17 cellular contexts compared by ENCODE assay signal in the genomic region with DNA sequence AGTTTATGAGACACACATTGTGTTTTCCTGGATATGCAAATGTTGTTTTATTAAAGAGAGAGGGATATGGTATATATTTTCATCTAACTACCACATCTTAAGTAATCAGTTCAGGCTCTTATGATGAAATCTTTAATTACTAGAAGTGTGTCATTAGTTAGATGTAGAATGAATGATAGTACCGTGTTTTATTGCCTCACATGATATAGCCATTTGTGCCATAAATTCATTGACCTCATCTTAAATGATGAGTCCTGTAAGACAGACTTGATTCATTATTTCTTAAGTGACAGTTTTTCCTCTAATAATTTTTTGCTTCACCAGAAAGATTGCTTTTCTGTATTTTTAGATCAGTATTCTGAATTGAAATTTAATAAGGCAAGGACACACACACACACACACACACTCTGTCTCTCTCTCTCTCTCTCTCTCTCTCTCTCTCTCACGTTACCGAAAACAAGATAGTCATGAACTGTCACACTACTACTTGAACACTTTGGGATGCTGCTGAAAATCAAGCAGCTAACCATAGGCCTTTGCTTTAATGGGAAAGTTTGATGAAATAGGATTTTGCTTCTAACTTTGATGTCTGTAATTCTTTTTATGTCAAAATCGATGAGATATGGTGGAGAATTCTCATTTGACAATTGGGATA.
"Had no signal": no experiment of that assay in that cellular context is flagged by ENCODE, and none has a peak within 500 bp of the region (broad histone marks: within the 10 kb centered on the region; RNA-seq: fewer than 3 reads in every experiment).

No MANE protein-coding gene starts in this region.

- H3K9me3 ChIP-seq: Peyer's patch, SJCRH30 had no signal

- H3K4me2 ChIP-seq: KMS-11, PC-9 had no signal

- ATAC-seq: K562, Right ventricle myocardium inferior, SK-N-SH treated with all-trans-retinoic acid at 6 μM for 48 hours had no signal

- H3K27me3 ChIP-seq: SJCRH30 had no signal

- H3K36me3 ChIP-seq: Peyer's patch had no signal

- H2AFZ ChIP-seq: PC-9 had no signal

- FAIRE-seq: HTR-8/SVneo, K562 had no signal

- DNase-seq: Kasumi-1; MM.1S; NCI-H1694; NCI-H2227 treated with DMSO at 0.1 percent for 48 hours; NCI-H524; NCI-H82; NK-92 treated with Interleukin-12 subunit alpha and Interleukin-12 subunit beta, amount 100 ng/mL, for 24 hours; OCI-M1; Peyer's patch; SJCRH30 had no signal

- H3K4me3 ChIP-seq: K562, PC-9, Peyer's patch, SJCRH30 had no signal

- H3K27ac ChIP-seq: HL-60, KMS-11, PC-9, Peyer's patch, SJCRH30 had no signal
